8 cellular contexts compared by ENCODE assay signal in genomic region chr20:325043-325888, GRCh38. TPM values are rescaled to one million over a fixed set of nuclear protein-coding genes. Genes with fewer than 3 reads are reported as not detected.
DNase-seq lines count a peak whose midpoint lies in the region; ATAC-seq and TF ChIP-seq lines count a peak whose summit lies in the region.

TSS of gene SOX12 (plus strand) at chr20:325552. CDS start at chr20:325925, 373 bp downstream.

- DNase-seq in CD4-positive, alpha-beta T cell, result peak; percentile 91 to 99 (median 96)
- peak; percentile 98 for DNase-seq in NCI-H82 (lab: John Stamatoyannopoulos, UW)
- DNase-seq in activated CD4-positive, alpha-beta memory T cell treated with anti-CD3 and anti-CD28 coated beads for 36 hours, result peak; percentile 97
- DNase-seq in dorsolateral prefrontal cortex, result peak; percentile 98 to 100 (median 99)
- DNase-seq in right lobe of liver, result peak; percentile 98 to 99 (median 98)
- peak; percentile 96 to 99 for DNase-seq in stimulated activated CD4-positive, alpha-beta T cell treated with anti-CD3 and anti-CD28 coated beads, Interleukin-4, amount 100 ng/mL, for 4 hours

- peak within 1 kb of the TSS; percentile 97 for H3K4me3 Mint-ChIP-seq in CD4-positive, alpha-beta T cell
- H3K4me3 Mint-ChIP-seq in activated CD4-positive, alpha-beta memory T cell treated with anti-CD3 and anti-CD28 coated beads for 36 hours, result peak within 1 kb of the TSS; percentile 82

- no peaks in the 10 kb centered on the region for H3K9me3 ChIP-seq in CD4-positive, alpha-beta T cell (ENCODE audit: control insufficient read depth, low read length)
- H3K9me3 ChIP-seq in right lobe of liver, result no peaks in the 10 kb centered on the region

- H3K4me1 Mint-ChIP-seq in CD4-positive, alpha-beta T cell (ENCODE audit: low read depth), result peaks cover 31% of the 10 kb centered on the region
- peaks cover 15% of the 10 kb centered on the region for H3K4me1 Mint-ChIP-seq in activated CD4-positive, alpha-beta memory T cell treated with anti-CD3 and anti-CD28 coated beads for 36 hours (ENCODE audit: low read depth)

- peak within 1 kb of the TSS; percentile 75 for H3K27ac ChIP-seq in CD4-positive, alpha-beta T cell (ENCODE audit: low read depth, low read length)
- H3K27ac ChIP-seq in dorsolateral prefrontal cortex (peak within 1 kb of the TSS; percentile 85 to 99 (median 96)), right lobe of liver (peak within 1 kb of the TSS; percentile 69 to 88 (median 81))

- peaks cover 5% of the 10 kb centered on the region for H3K36me3 Mint-ChIP-seq in CD4-positive, alpha-beta T cell (ENCODE audit: low read depth)
- no peaks in the 10 kb centered on the region for H3K36me3 Mint-ChIP-seq in activated CD4-positive, alpha-beta memory T cell treated with anti-CD3 and anti-CD28 coated beads for 36 hours

- WGBS in right lobe of liver (ENCODE audit: insufficient coverage, low coverage, low lambda C conversion rate, missing lambda C conversion rate), result 0% methylated on average over 14 of the region's 106 CpGs

- no peaks in the 10 kb centered on the region for H3K27me3 Mint-ChIP-seq in CD4-positive, alpha-beta T cell
- no peaks in the 10 kb centered on the region for H3K27me3 Mint-ChIP-seq in activated CD4-positive, alpha-beta memory T cell treated with anti-CD3 and anti-CD28 coated beads for 36 hours

- H3K4me3 ChIP-seq in dorsolateral prefrontal cortex (peak within 1 kb of the TSS; percentile 62 to 90 (median 79)), right lobe of liver (peak within 1 kb of the TSS; percentile 65 to 69 (median 68))

- POLR2A ChIA-PET in CD4-positive, alpha-beta T cell (lab: Charles Lee), result interaction anchor here (1.0 to 7.6 kb wide), 7 partner anchors 23 to 219 kb away, joined by 3 to 114 read pairs (median 4); partner anchors contain the start of genes DEFB129 and ZCCHC3
- POLR2A ChIA-PET in activated CD4-positive, alpha-beta memory T cell treated with anti-CD3 and anti-CD28 coated beads for 36 hours (lab: Charles Lee), result interaction anchor here (0.6 to 3.1 kb wide), 4 partner anchors 17 to 212 kb away, joined by 3 to 17 read pairs (median 4); partner anchors contain the start of gene ZCCHC3

- peak; percentile 64 for TF ChIP-seq POLR2A in right lobe of liver (IDR thresholded peaks at IDR 0.05)

- peak; percentile 69 for ATAC-seq in CD4-positive, alpha-beta T cell (ENCODE audit: poor library complexity)
- peak; percentile 75 for ATAC-seq in GM19455 (IDR thresholded peaks at IDR 0.05; ENCODE audit: unreplicated experiment)
- ATAC-seq in HG03575 (IDR thresholded peaks at IDR 0.05; ENCODE audit: extremely low read depth, insufficient number of reproducible peaks, low FRiP score, unreplicated experiment), result peak; percentile 37
- ATAC-seq in right lobe of liver, result peak; percentile 74 to 86 (median 82)

- CTCF ChIA-PET in CD4-positive, alpha-beta T cell (lab: Charles Lee), result interaction anchor here (1.4 to 1.7 kb wide), 3 partner anchors 27 to 82 kb away, joined by 3 to 9 read pairs (median 4); partner anchors contain the start of gene ZCCHC3
- CTCF ChIA-PET in activated CD4-positive, alpha-beta memory T cell treated with anti-CD3 and anti-CD28 coated beads for 36 hours (lab: Charles Lee), result interaction anchor here (1.0 to 2.0 kb wide), 3 partner anchors 22 to 27 kb away, joined by 3 to 8 read pairs (median 3); no protein-coding TSS in a partner anchor

- H3K4me1 ChIP-seq in right lobe of liver, result peaks cover 0 to 7% (median 0%) of the 10 kb centered on the region in 4 donors

- H3K36me3 ChIP-seq in right lobe of liver, result no peaks in the 10 kb centered on the region

- no peaks in the 10 kb centered on the region for H3K27me3 ChIP-seq in CD4-positive, alpha-beta T cell (ENCODE audit: control insufficient read depth, insufficient read depth, low read length)
- no peaks in the 10 kb centered on the region for H3K27me3 ChIP-seq in dorsolateral prefrontal cortex
- H3K27me3 ChIP-seq in right lobe of liver, result no peaks in the 10 kb centered on the region

- intact Hi-C loops in CD4-positive, alpha-beta T cell (cut with DNase I, micrococcal nuclease), result loop anchor here (1.0 to 5.0 kb wide), 2 partner anchors 28 to 82 kb away; partner anchors contain the start of genes ZCCHC3 (in 2 of the 2) and RBCK1 (in 1 of the 2)
- intact Hi-C loops in activated CD4-positive, alpha-beta memory T cell treated with anti-CD3 and anti-CD28 coated beads for 36 hours (cut with micrococcal nuclease), result loop anchor here (1.0 kb wide), 2 partner anchors 15 to 219 kb away; no protein-coding TSS in a partner anchor
- intact Hi-C loops in dorsolateral prefrontal cortex (cut with DNase I), result loop anchor here (1.0 to 2.0 kb wide), 2 partner anchors 15 to 22 kb away; partner anchors contain the start of gene NRSN2 (in 1 of the 2)
- intact Hi-C loops in right lobe of liver (cut with DNase I), result no loop called here

- H3K9me3 Mint-ChIP-seq in CD4-positive, alpha-beta T cell, result no peaks in the 10 kb centered on the region
- H3K9me3 Mint-ChIP-seq in activated CD4-positive, alpha-beta memory T cell treated with anti-CD3 and anti-CD28 coated beads for 36 hours, result no peaks in the 10 kb centered on the region

- H3K27ac Mint-ChIP-seq in CD4-positive, alpha-beta T cell, result peak within 1 kb of the TSS; percentile 97
- H3K27ac Mint-ChIP-seq in activated CD4-positive, alpha-beta memory T cell treated with anti-CD3 and anti-CD28 coated beads for 36 hours, result peak within 1 kb of the TSS; percentile 78

- no peak for TF ChIP-seq CTCF in CD4-positive, alpha-beta T cell (IDR thresholded peaks at IDR 0.05)
- TF ChIP-seq CTCF in dorsolateral prefrontal cortex (IDR thresholded peaks at IDR 0.05 in 54 of 56, conservative IDR thresholded peaks at IDR 0.05 in 2 of 56; ENCODE audit: low read depth in 1 of 56, partially characterized antibody in 56 of 56), result peak in 2 of 56 donors; percentile 6 to 9
- no peak for TF ChIP-seq CTCF in right lobe of liver (IDR thresholded peaks at IDR 0.05)

RNA-seq across cellular contexts. Expression of gene SOX12, which starts in this region (rescaled TPM):
- total RNA-seq in CD4-positive, alpha-beta T cell, result 10 to 100 TPM; 11.6 to 11.9 TPM
- total RNA-seq in activated CD4-positive, alpha-beta memory T cell treated with anti-CD3 and anti-CD28 coated beads for 36 hours, result 1 to 10 TPM; 4.4 to 4.7 TPM
- total RNA-seq in dorsolateral prefrontal cortex (10 to 100 TPM in 119 of 120 experiments, 1 to 10 TPM in 1; 9.9 to 24.9 (median 16.7) TPM), right lobe of liver (1 to 10 TPM; 3.6 to 6.4 (median 4.6) TPM)

Comparison
In these comparisons a context has a peak if more than half of its experiments do, and no peak if none do; other contexts are left out.
1. Peak in every context shown above with its lines: DNase-seq, ATAC-seq, H3K4me3 ChIP-seq and H3K27ac ChIP-seq.
2. intact Hi-C loops: an anchor here in CD4-positive, alpha-beta T cell (1.0 to 5.0 kb wide), activated CD4-positive, alpha-beta memory T cell treated with anti-CD3 and anti-CD28 coated beads for 36 hours (1.0 kb wide) and dorsolateral prefrontal cortex (1.0 to 2.0 kb wide); none called in right lobe of liver.